ENCODE assay signal across 17 cellular contexts in the genomic region with DNA sequence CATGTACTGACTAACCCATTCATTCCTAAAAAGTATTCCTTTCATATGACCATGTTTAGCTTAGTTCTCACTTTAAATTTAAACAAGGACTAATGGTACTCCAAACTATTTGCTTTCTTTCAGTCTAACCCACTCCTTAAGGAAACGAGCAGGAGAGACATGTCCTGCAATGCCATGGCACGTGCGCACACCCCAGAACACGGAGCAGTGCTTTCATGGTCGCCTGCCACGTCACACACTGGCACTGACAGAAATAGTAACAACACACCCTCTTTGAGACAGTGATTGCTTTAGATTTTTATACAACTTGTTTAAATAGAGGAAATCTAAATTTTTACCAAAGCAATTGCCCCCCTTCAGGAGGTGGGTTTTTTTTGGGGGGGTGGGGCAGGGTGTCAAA.
"Had no signal": no experiment of that assay in that cellular context is flagged by ENCODE, and none has a peak within 500 bp of the region (broad histone marks: within the 10 kb centered on the region; RNA-seq: fewer than 3 reads in every experiment).

No MANE protein-coding gene starts in this region.

- H3K4me3 Mint-ChIP-seq: naive thymus-derived CD4-positive, alpha-beta T cell; nephron progenitor cell; stimulated activated memory B cell treated with anti-CD40 and anti-IgM and Interleukin-4, amounts not matched to agents 10 μg/mL and 1 μg/mL and 100 μg/mL, for 72 hours; stimulated activated naive CD8-positive, alpha-beta T cell treated with anti-CD3 and anti-CD28 coated beads, Interleukin-15, amount 100 ng/mL, for 72 hours had no signal

- H3K9me3 Mint-ChIP-seq: naive thymus-derived CD4-positive, alpha-beta T cell; nephron progenitor cell; stimulated activated memory B cell treated with anti-CD40 and anti-IgM and Interleukin-4, amounts not matched to agents 10 μg/mL and 1 μg/mL and 100 μg/mL, for 72 hours; stimulated activated naive CD8-positive, alpha-beta T cell treated with anti-CD3 and anti-CD28 coated beads, Interleukin-15, amount 100 ng/mL, for 72 hours had no signal

- H3K9me3 ChIP-seq: gastrocnemius medialis, left ventricle myocardium inferior, spleen, testis, tibial nerve had no signal

- H3K27ac Mint-ChIP-seq: naive thymus-derived CD4-positive, alpha-beta T cell; nephron progenitor cell; stimulated activated memory B cell treated with anti-CD40 and anti-IgM and Interleukin-4, amounts not matched to agents 10 μg/mL and 1 μg/mL and 100 μg/mL, for 72 hours; stimulated activated naive CD8-positive, alpha-beta T cell treated with anti-CD3 and anti-CD28 coated beads, Interleukin-15, amount 100 ng/mL, for 72 hours had no signal

- DNase-seq: effector memory CD4-positive, alpha-beta T cell; gastrocnemius medialis; islet precursor cell; left ventricle myocardium inferior; mesendoderm; naive thymus-derived CD4-positive, alpha-beta T cell; nephron progenitor cell; spleen; stimulated activated CD4-positive, alpha-beta T cell treated with anti-CD3 and anti-CD28 coated beads, Interleukin-15, amount 100 ng/mL, for 24 hours; stimulated activated CD4-positive, alpha-beta T cell treated with anti-CD3 and anti-CD28 coated beads, Interleukin-1b, Interleukin-23, amount 100 ng/mL, for 48 hours; stimulated activated CD4-positive, alpha-beta T cell treated with anti-CD3 and anti-CD28 coated beads, Interleukin-4, amount 100 ng/mL, for 24 hours; stimulated activated naive CD8-positive, alpha-beta T cell treated with anti-CD3 and anti-CD28 coated beads, Interleukin-15, amount 100 ng/mL, for 72 hours; testis had no signal

- H3K27me3 ChIP-seq: gastrocnemius medialis, spleen, testis, tibial nerve had no signal

- H3K4me1 ChIP-seq: left ventricle myocardium inferior, testis had no signal

- H3K4me3 ChIP-seq: gastrocnemius medialis, left ventricle myocardium inferior, spleen, testis, tibial nerve had no signal

- H3K36me3 Mint-ChIP-seq: stimulated activated memory B cell treated with anti-CD40 and anti-IgM and Interleukin-4, amounts not matched to agents 10 μg/mL and 1 μg/mL and 100 μg/mL, for 72 hours had no signal

- ATAC-seq: esophagus mucosa; gastrocnemius medialis; naive thymus-derived CD4-positive, alpha-beta T cell; sciatic nerve; stimulated activated memory B cell treated with anti-CD40 and anti-IgM and Interleukin-4, amounts not matched to agents 10 μg/mL and 1 μg/mL and 100 μg/mL, for 72 hours; stimulated activated naive CD8-positive, alpha-beta T cell treated with anti-CD3 and anti-CD28 coated beads, Interleukin-15, amount 100 ng/mL, for 72 hours had no signal

- H3K27ac ChIP-seq: gastrocnemius medialis, left ventricle myocardium inferior, spleen, testis, tibial nerve had no signal

- H3K36me3 ChIP-seq: gastrocnemius medialis, left ventricle myocardium inferior, spleen, tibial nerve had no signal

- H3K27me3 Mint-ChIP-seq: stimulated activated memory B cell treated with anti-CD40 and anti-IgM and Interleukin-4, amounts not matched to agents 10 μg/mL and 1 μg/mL and 100 μg/mL, for 72 hours; stimulated activated naive CD8-positive, alpha-beta T cell treated with anti-CD3 and anti-CD28 coated beads, Interleukin-15, amount 100 ng/mL, for 72 hours had no signal
